ENCODE assay signal across 9 cellular contexts in the genomic region with DNA sequence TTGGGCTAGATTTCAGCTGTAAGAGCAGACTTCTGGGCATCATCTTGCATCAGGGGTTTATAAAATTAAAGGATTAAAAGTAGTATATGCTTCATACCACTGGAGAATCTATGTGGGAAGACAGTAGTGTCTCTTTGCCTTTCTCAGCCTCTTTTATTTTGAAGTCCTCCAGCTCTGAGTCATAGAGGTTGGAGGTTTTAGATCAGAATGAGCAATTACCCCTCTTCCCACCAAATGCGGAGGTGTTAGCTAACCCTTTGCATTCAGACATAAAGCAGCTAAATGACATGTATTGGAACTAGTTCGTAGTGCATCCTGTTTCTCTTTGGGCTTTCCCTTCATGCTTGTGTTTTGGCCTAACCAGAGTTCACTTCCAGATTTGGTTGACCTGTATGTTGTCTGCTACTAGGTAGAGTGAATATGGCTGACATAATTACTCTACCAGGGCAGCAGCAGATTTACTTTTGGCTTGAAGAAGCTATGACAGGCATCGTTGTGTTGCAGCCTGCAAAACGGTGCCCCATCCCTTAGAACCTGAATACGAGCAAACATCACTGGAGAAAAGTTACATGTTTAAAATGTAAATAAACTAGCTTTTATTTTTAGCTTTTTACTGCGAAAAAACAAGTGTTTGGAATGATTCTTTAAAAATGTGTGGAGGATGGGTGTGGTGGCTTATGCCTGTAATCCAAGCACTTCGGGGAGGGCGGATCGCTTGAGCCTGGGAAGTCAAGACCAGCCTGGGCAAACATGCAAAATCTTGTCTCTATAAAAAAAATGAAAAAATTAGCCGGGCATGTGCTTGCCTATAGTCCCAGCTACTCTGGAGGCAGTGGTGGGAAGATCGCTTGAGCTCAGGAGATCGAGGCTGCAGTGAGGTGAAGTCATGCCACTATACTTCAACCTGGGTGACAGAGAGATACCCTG.
DNase-seq lines count a peak whose midpoint lies in the region; ATAC-seq and TF ChIP-seq lines count a peak whose summit lies in the region.
"Had no signal": no experiment of that assay in that cellular context is flagged by ENCODE, and none has a peak within 500 bp of the region (broad histone marks: within the 10 kb centered on the region; RNA-seq: fewer than 3 reads in every experiment).

No MANE protein-coding gene starts in this region.

- H3K4me2 ChIP-seq in HCT116 (ENCODE audit: low read length) = peak overlapping the region; percentile 23; the same call in 1 of the 2 replicates

- no peaks in the 10 kb centered on the region for H3K9me2 ChIP-seq in HCT116 (ENCODE audit: insufficient read depth)

- POLR2A ChIA-PET in HCT116 (lab: Charles Lee) = no interaction called here

- H3K9me3 ChIP-seq in HCT116 (ENCODE audit: control insufficient read depth in 1 of 2, insufficient read depth in 1 of 2, low read depth in 1 of 2, low read length in 2 of 2) = no peaks in the 10 kb centered on the region
- H3K9me3 ChIP-seq: lower lobe of right lung had no signal

- peaks cover 0 to 8% of the 10 kb centered on the region in 2 experiments; a peak in 1 of 4 replicates for H3K36me3 ChIP-seq in HCT116 (ENCODE audit: control insufficient read depth in 1 of 2, insufficient read depth in 2 of 2, low read length in 2 of 2)

- BruUV-seq in HCT116 (replicated peaks; lab: Mats Ljungman, UMichigan) = no TSS peak

- no peaks in the 10 kb centered on the region for H3K27me3 ChIP-seq in HCT116 (ENCODE audit: insufficient read depth, low read length)

- H3K79me2 ChIP-seq in HCT116 (ENCODE audit: insufficient read depth, low read length) = no peaks in the 10 kb centered on the region

- no peak overlapping the region for H2AFZ ChIP-seq in HCT116 (ENCODE audit: low read depth, low read length, poor library complexity, severe bottlenecking)

- TF ChIP-seq CTCF in HCT116 (IDR thresholded peaks at IDR 0.05 in 2 of 3, conservative IDR thresholded peaks at IDR 0.05 in 1 of 3; ENCODE audit: borderline replicate concordance in 1 of 3, insufficient read depth in 1 of 3, low read depth in 2 of 3, low read length in 2 of 3) = no peak

- H3K9ac ChIP-seq in HCT116 (ENCODE audit: low read length) = no peak overlapping the region

- H3K27ac ChIP-seq in HCT116 (ENCODE audit: low read depth, low read length) = no peak overlapping the region
- H3K27ac ChIP-seq: lower lobe of right lung had no signal

- CTCF ChIA-PET in HCT116 (lab: Charles Lee) = no interaction called here

- RAD21 ChIA-PET in HCT116 (lab: Charles Lee; ENCODE audit: low non-redundant PET in 1 of 2, low total read pairs in 2 of 2, uncharacterized antibody in 2 of 2, unreplicated experiment in 2 of 2) = no interaction called here

- H3K4me1 ChIP-seq in HCT116 (ENCODE audit: control insufficient read depth in 1 of 2, insufficient read depth in 2 of 2, low read length in 2 of 2) = peaks cover 0 to 9% of the 10 kb centered on the region in 2 experiments; a peak in 2 of 4 replicates
- H3K4me1 ChIP-seq: lower lobe of right lung had no signal

- H3K4me3 ChIP-seq in HCT116 (replicated peaks in 1 of 2; ENCODE audit: low read depth in 1 of 2, low read length in 2 of 2) = no peak overlapping the region
- H3K4me3 ChIP-seq: lower lobe of right lung had no signal

- no peak for TF ChIP-seq RAD21 in HCT116 (IDR thresholded peaks at IDR 0.05; ENCODE audit: low read depth)

- H4K20me1 ChIP-seq in HCT116 (ENCODE audit: insufficient read depth) = no peaks in the 10 kb centered on the region

- DNase-seq in HCT116 (ENCODE audit: low read depth, low spot score) = no peak
- DNase-seq in RPMI7951 (ENCODE audit: low read depth) = peak; percentile 33
- peak; percentile 69 for DNase-seq in putamen (ENCODE audit: low spot score)
- no peak for DNase-seq in Kasumi-1 (lab: John Stamatoyannopoulos, UW)
- DNase-seq in GM19240 (ENCODE audit: insufficient read length, low spot score) = no peak
- no peak for DNase-seq in NCI-H446 (lab: John Stamatoyannopoulos, UW)
- DNase-seq: anterior cingulate cortex, lower lobe of right lung had no signal

- ATAC-seq in GM18520 (IDR thresholded peaks at IDR 0.05; ENCODE audit: unreplicated experiment) (peak; percentile 66), HCT116 (no peak)
- ATAC-seq: lower lobe of right lung had no signal

- no peak for TF ChIP-seq POLR2A in HCT116 (IDR thresholded peaks at IDR 0.05; ENCODE audit: borderline replicate concordance, extremely low read depth, insufficient read depth, insufficient read length)

- intact Hi-C loops in HCT116 (cut with micrococcal nuclease) = no loop called here

TF ChIP-seq in HCT116, 20 proteins besides CTCF, POLR2A, EP300 and RAD21:
- no peak for TF ChIP-seq CEBPB (IDR thresholded peaks at IDR 0.05; ENCODE audit: low read depth)
- no peak for TF ChIP-seq POLR2AphosphoS5 (IDR thresholded peaks at IDR 0.05; ENCODE audit: low read depth, low read length)
- TF ChIP-seq REST (IDR thresholded peaks at IDR 0.05; ENCODE audit: low read depth) = no peak
- no peak for TF ChIP-seq FOSL1 (IDR thresholded peaks at IDR 0.05; ENCODE audit: low read depth)
- no peak for TF ChIP-seq EZH2phosphoT487 (IDR thresholded peaks at IDR 0.05; ENCODE audit: borderline replicate concordance)
- TF ChIP-seq YY1 (IDR thresholded peaks at IDR 0.05; ENCODE audit: extremely low read depth, insufficient replicate concordance, low read depth, low read length) = no peak
- TF ChIP-seq SP1 (IDR thresholded peaks at IDR 0.05; ENCODE audit: low read depth) = no peak
- TF ChIP-seq ZFX (IDR thresholded peaks at IDR 0.05) = no peak
- TF ChIP-seq, protein P1, sequence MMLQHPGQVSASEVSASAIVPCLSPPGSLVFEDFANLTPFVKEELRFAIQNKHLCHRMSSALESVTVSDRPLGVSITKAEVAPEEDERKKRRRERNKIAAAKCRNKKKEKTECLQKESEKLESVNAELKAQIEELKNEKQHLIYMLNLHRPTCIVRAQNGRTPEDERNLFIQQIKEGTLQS (IDR thresholded peaks at IDR 0.05) = no peak
- TF ChIP-seq ZBTB33 (IDR thresholded peaks at IDR 0.05; ENCODE audit: extremely low read depth, insufficient replicate concordance, low read length) = no peak
- TF ChIP-seq SRF (IDR thresholded peaks at IDR 0.05; ENCODE audit: low read depth) = no peak
- no peak for TF ChIP-seq EGR1 (IDR thresholded peaks at IDR 0.05; ENCODE audit: low read depth)
- TF ChIP-seq ZNF274 (IDR thresholded peaks at IDR 0.05; ENCODE audit: low read depth, low read length) = no peak
- TF ChIP-seq SIN3A (IDR thresholded peaks at IDR 0.05; ENCODE audit: low read depth) = no peak
- no peak for TF ChIP-seq CBX3 (IDR thresholded peaks at IDR 0.05; ENCODE audit: low read depth)
- no peak for TF ChIP-seq JUND (IDR thresholded peaks at IDR 0.05)
- TF ChIP-seq ELF1 (IDR thresholded peaks at IDR 0.05; ENCODE audit: borderline replicate concordance, low read depth) = no peak
- TF ChIP-seq EZH2 (IDR thresholded peaks at IDR 0.05) = no peak

Comparison
In these comparisons a context has a peak if more than half of its experiments do, and no peak if none do; other contexts are left out.
1. DNase-seq: peak in RPMI7951 (single experiment) and putamen (single experiment); none in HCT116 (single experiment), Kasumi-1 (0 of 2), GM19240 (single experiment) and NCI-H446 (0 of 2).